ENCODE assay signal across 10 cellular contexts in the genomic region with DNA sequence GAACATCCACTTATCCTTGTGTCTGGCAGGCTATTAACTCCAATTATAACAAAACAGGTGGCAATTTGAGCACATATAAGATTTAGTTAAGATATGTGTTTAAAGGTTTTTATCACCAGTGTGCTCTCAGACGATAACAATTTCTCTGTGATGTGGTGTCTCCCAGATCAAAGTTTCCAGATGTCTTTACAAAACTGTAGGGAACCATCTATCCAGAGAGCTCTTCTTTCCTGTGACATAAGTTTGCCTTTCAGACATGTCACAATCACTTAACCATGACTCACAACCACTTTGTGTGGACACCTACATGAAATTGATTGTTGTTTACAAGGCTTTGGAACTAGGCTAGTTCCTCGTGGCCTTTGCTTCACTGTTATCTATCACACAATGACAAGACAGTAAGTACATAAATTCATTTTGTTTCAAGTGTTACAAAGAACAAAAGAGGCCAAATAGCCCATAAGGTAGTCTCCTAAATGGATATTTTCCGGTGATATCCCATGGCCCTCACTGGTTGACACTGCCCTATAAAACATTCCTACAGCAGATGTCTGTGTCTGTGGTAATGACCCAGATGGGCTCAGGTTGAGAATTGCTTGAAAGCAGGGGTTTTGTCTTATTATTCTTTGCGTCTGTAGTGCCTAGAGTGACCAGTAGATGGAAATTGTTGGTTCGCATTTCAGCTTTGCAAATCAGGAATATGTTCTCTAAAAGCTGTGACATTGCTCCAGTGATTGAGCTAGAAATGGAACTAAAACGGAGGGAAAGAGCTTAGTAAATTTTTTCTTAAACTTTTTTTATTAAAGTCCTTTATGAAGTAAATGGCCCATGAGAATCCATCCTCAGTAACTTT.
A peak's percentile ranks its signal among the peaks of the same experiment; 100 is the strongest.
DNase-seq lines count a peak whose midpoint lies in the region; ATAC-seq and TF ChIP-seq lines count a peak whose summit lies in the region.
"Had no signal": no experiment of that assay in that cellular context is flagged by ENCODE, and none has a peak within 500 bp of the region (broad histone marks: within the 10 kb centered on the region; RNA-seq: fewer than 3 reads in every experiment).

No MANE protein-coding gene starts in this region.

- no peaks in the 10 kb centered on the region for H3K36me3 ChIP-seq in Panc1 (ENCODE audit: control insufficient read depth, insufficient read depth, low read length)
- H3K36me3 ChIP-seq: heart left ventricle, upper lobe of left lung had no signal

- DNase-seq in DMS 273 treated with DMSO at 0.1 percent for 48 hours (lab: John Stamatoyannopoulos, UW): peak; percentile 1
- DNase-seq in HCEC 1CT: peak; percentile 4
- no peak for DNase-seq in Panc1 (ENCODE audit: low read depth, low spot score)
- DNase-seq in foreskin fibroblast: peak; percentile 2 to 33
- no peak for DNase-seq in right cardiac atrium
- DNase-seq in GOT3 (lab: John Stamatoyannopoulos, UW): no peak
- DNase-seq: heart left ventricle, upper lobe of left lung had no signal

- H3K9me3 ChIP-seq in Panc1 (ENCODE audit: control insufficient read depth, insufficient read depth, low read depth, low read length) (no peaks in the 10 kb centered on the region), right cardiac atrium (ENCODE audit: control insufficient read depth, low read length) (no peaks in the 10 kb centered on the region)
- H3K9me3 ChIP-seq: upper lobe of left lung had no signal

- POLR2A ChIA-PET in Panc1 (lab: Charles Lee): no interaction called here

- intact Hi-C loops in Panc1 (cut with micrococcal nuclease; ENCODE audit: unreplicated experiment): no loop called here
- intact Hi-C loops in right cardiac atrium (cut with DNase I): loop anchor here in 1 of 4 donors (10.0 kb wide), 1 partner anchor 203 kb away; no protein-coding TSS in a partner anchor

- CTCF ChIA-PET in Panc1 (lab: Charles Lee): no interaction called here

- 56% methylated on average over 6 of the region's 6 CpGs for WGBS in right cardiac atrium

- in situ Hi-C loops in Panc1 (cut with HindIII; ENCODE audit: low pct_unique_long_range_greater_than_20kb, low sequenced_read_pairs): no loop called here

- H3K4me3 ChIP-seq in Panc1 (ENCODE audit: low read depth in 2 of 2, low read length in 2 of 2): no peak overlapping the region
- no peak overlapping the region for H3K4me3 ChIP-seq in foreskin fibroblast (ENCODE audit: low read depth in 1 of 2, low read length in 2 of 2)
- no peak overlapping the region for H3K4me3 ChIP-seq in right cardiac atrium (ENCODE audit: low read length)
- H3K4me3 ChIP-seq: heart left ventricle, upper lobe of left lung had no signal

- BruUV-seq in Panc1 (replicated peaks; lab: Mats Ljungman, UMichigan): no TSS peak

- ATAC-seq in Panc1 (no peak), GM19397 (IDR thresholded peaks at IDR 0.05; ENCODE audit: unreplicated experiment) (no peak), GM19463 (IDR thresholded peaks at IDR 0.05; ENCODE audit: unreplicated experiment) (no peak), right cardiac atrium (no peak)
- ATAC-seq: heart left ventricle had no signal

- H3K27me3 ChIP-seq in Panc1 (ENCODE audit: control insufficient read depth, insufficient read depth, low read length) (no peaks in the 10 kb centered on the region), right cardiac atrium (ENCODE audit: control insufficient read depth, insufficient read depth) (no peaks in the 10 kb centered on the region)
- H3K27me3 ChIP-seq: heart left ventricle, upper lobe of left lung had no signal

- H3K27ac ChIP-seq in Panc1 (ENCODE audit: low read length): no peak overlapping the region
- H3K27ac ChIP-seq in right cardiac atrium (ENCODE audit: low read length): no peak overlapping the region
- H3K27ac ChIP-seq: heart left ventricle, upper lobe of left lung had no signal

- TF ChIP-seq CTCF in Panc1 (IDR thresholded peaks at IDR 0.05): peak; percentile 29; the same call in 1 of the 2 replicates
- TF ChIP-seq CTCF in foreskin fibroblast (IDR thresholded peaks at IDR 0.05; ENCODE audit: low read depth, low read length): peak; percentile 20

- H3K4me1 ChIP-seq in Panc1 (ENCODE audit: control insufficient read depth, insufficient read depth, low read length) (no peaks in the 10 kb centered on the region), right cardiac atrium (ENCODE audit: control insufficient read depth, insufficient read depth, low read length) (no peaks in the 10 kb centered on the region)
- H3K4me1 ChIP-seq: heart left ventricle, upper lobe of left lung had no signal

Comparison
In these comparisons a context has a peak if more than half of its experiments do, and no peak if none do; other contexts are left out.
1. DNase-seq: peak in DMS 273 treated with DMSO at 0.1 percent for 48 hours (single experiment), HCEC 1CT (single experiment) and foreskin fibroblast (2 of 2); none in Panc1 (single experiment), right cardiac atrium (0 of 3) and GOT3 (single experiment).